ENCODE assay signal across 25 cellular contexts in genomic region chr12:38954119-38954746, GRCh38.
"Had no signal": no experiment of that assay in that cellular context is flagged by ENCODE, and none has a peak within 500 bp of the region (broad histone marks: within the 10 kb centered on the region; RNA-seq: fewer than 3 reads in every experiment).

No MANE protein-coding gene starts in this region.

- H3K9me3 ChIP-seq: colonic mucosa, esophagus muscularis mucosa, ovary, right atrium auricular region, stomach, thyroid gland, vagina had no signal

- ATAC-seq: heart right ventricle; left lobe of liver; naive thymus-derived CD4-positive, alpha-beta T cell; sciatic nerve; stimulated activated effector memory CD8-positive, alpha-beta T cell treated with anti-CD3 and anti-CD28 coated beads, Interleukin-12 subunit alpha, Interleukin-12 subunit beta, amount 100 ng/mL, for 72 hours had no signal

- H3K27me3 Mint-ChIP-seq: dendritic cell treated with granulocyte-macrophage colony-stimulating factor and Interleukin-4, amounts not matched to agents 40 ng/mL and 50 ng/mL, for 4 days; memory B cell had no signal

- DNase-seq: colonic mucosa; effector CD8-positive, alpha-beta T cell; foreskin melanocyte; glutamatergic neuron; heart right ventricle; hypothalamus; naive thymus-derived CD4-positive, alpha-beta T cell; occipital lobe; ovary; stimulated activated CD4-positive, alpha-beta T cell treated with anti-CD3 and anti-CD28 coated beads, Interleukin-2, amount 100 ng/mL, for 24 hours; stimulated activated CD4-positive, alpha-beta T cell treated with anti-CD3 and anti-CD28 coated beads, Interleukin-4, amount 100 ng/mL, for 24 hours; stimulated activated naive CD4-positive, alpha-beta T cell treated with Interleukin-2 at 50 U/mL for 16 hours; stomach; thyroid gland; trophoblast cell had no signal

- H3K36me3 Mint-ChIP-seq: memory B cell; naive thymus-derived CD4-positive, alpha-beta T cell; stimulated activated effector memory CD8-positive, alpha-beta T cell treated with anti-CD3 and anti-CD28 coated beads, Interleukin-12 subunit alpha, Interleukin-12 subunit beta, amount 100 ng/mL, for 72 hours had no signal

- H3K36me3 ChIP-seq: colonic mucosa, esophagus muscularis mucosa, heart right ventricle, ovary, right atrium auricular region, stomach, thyroid gland, vagina had no signal

- H3K4me1 Mint-ChIP-seq: memory B cell; naive thymus-derived CD4-positive, alpha-beta T cell; nephron; stimulated activated effector memory CD8-positive, alpha-beta T cell treated with anti-CD3 and anti-CD28 coated beads, Interleukin-12 subunit alpha, Interleukin-12 subunit beta, amount 100 ng/mL, for 72 hours had no signal

- H3K4me3 Mint-ChIP-seq: dendritic cell treated with granulocyte-macrophage colony-stimulating factor and Interleukin-4, amounts not matched to agents 40 ng/mL and 50 ng/mL, for 4 days; memory B cell; naive thymus-derived CD4-positive, alpha-beta T cell; nephron; stimulated activated effector memory CD8-positive, alpha-beta T cell treated with anti-CD3 and anti-CD28 coated beads, Interleukin-12 subunit alpha, Interleukin-12 subunit beta, amount 100 ng/mL, for 72 hours had no signal

- H3K27me3 ChIP-seq: colonic mucosa, esophagus muscularis mucosa, heart right ventricle, ovary, right atrium auricular region, stomach, thyroid gland, vagina had no signal

- H3K4me3 ChIP-seq: colonic mucosa, esophagus muscularis mucosa, heart right ventricle, lung, ovary, right atrium auricular region, stomach, thyroid gland, vagina had no signal

- H3K4me1 ChIP-seq: esophagus muscularis mucosa, heart right ventricle, right atrium auricular region, stomach, thyroid gland, vagina had no signal

- H3K27ac ChIP-seq: colonic mucosa, esophagus muscularis mucosa, heart right ventricle, ovary, right atrium auricular region, stomach, thyroid gland, vagina had no signal
